In the genomic region with DNA sequence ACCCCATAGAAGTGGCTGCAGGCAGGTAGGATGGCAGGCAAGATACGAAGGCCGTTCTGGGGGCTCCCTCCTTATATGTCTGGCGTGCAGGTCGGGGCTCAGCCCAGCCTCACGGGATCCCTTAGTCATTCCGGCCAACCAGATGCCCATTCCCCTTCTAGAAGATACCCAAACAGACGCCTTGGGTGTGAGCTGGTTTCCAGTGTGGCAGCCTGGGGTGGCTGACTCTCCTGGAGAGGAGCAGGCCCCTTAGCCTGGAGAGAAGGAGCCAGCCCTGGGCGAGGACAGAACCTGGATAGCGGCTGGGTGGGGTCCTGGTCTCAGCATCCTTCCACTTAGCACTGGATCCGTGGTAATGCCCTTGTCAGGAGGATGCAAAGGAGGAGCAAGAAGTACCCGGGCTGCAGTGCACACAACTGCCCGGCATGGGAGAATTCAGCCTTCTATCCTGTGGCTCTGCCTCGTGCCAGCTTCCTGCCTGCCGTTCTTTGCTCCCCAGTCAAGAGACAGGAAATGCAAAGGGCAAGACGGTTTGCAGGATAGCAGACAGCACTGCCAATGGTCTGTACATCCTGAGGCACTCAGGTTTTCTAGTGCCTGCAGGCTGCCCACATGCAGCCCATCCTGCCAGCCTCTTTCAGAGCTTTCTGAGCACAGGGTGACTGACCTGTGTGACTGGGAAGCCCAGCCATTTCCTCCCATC, we compare ENCODE assay signal across 18 cellular contexts. TPM values are rescaled to one million over a fixed set of nuclear protein-coding genes. Genes with fewer than 3 reads are reported as not detected.
"Had no signal": no experiment of that assay in that cellular context is flagged by ENCODE, and none has a peak within 500 bp of the region (broad histone marks: within the 10 kb centered on the region; RNA-seq: fewer than 3 reads in every experiment).

No MANE protein-coding gene starts in this region.

- H3K4me3 Mint-ChIP-seq: central memory CD8-positive, alpha-beta T cell; memory B cell; naive thymus-derived CD4-positive, alpha-beta T cell; stimulated activated effector memory CD8-positive, alpha-beta T cell treated with anti-CD3 and anti-CD28 coated beads, Interleukin-12 subunit alpha, Interleukin-12 subunit beta, amount 100 ng/mL, for 72 hours had no signal

- H3K4me1 ChIP-seq: body of pancreas, tibial artery had no signal

- H3K36me3 ChIP-seq: esophagus squamous epithelium, neutrophil, tibial artery had no signal

- ATAC-seq: activated CD4-positive, CD25-positive, alpha-beta regulatory T cell treated with anti-CD3 and anti-CD28 coated beads, Interleukin-2, amount 50 U/mL, for 24 hours; body of pancreas; left ventricle myocardium superior; mucosa of descending colon; naive thymus-derived CD4-positive, alpha-beta T cell; stimulated activated effector memory CD8-positive, alpha-beta T cell treated with anti-CD3 and anti-CD28 coated beads, Interleukin-12 subunit alpha, Interleukin-12 subunit beta, amount 100 ng/mL, for 72 hours had no signal

- H3K9me3 ChIP-seq: body of pancreas, esophagus squamous epithelium, mucosa of descending colon, neutrophil, tibial artery had no signal

- H3K27me3 ChIP-seq: body of pancreas had no signal

- H3K36me3 Mint-ChIP-seq: memory B cell; naive thymus-derived CD4-positive, alpha-beta T cell; stimulated activated effector memory CD8-positive, alpha-beta T cell treated with anti-CD3 and anti-CD28 coated beads, Interleukin-12 subunit alpha, Interleukin-12 subunit beta, amount 100 ng/mL, for 72 hours had no signal

- H3K4me1 Mint-ChIP-seq: central memory CD8-positive, alpha-beta T cell; memory B cell had no signal

- DNase-seq: activated CD4-positive, alpha-beta T cell treated with anti-CD3 and anti-CD28 coated beads, Interleukin-2, amount 50 U/mL, for 4 hours; activated naive CD4-positive, alpha-beta T cell treated with anti-CD3 and anti-CD28 coated beads, Interleukin-2, amount 50 U/mL, for 16 hours; body of pancreas; effector CD4-positive, alpha-beta T cell; esophagus squamous epithelium; kidney glomerular epithelial cell; left ventricle myocardium superior; mucosa of descending colon; naive thymus-derived CD4-positive, alpha-beta T cell; stimulated activated CD4-positive, alpha-beta T cell treated with anti-CD3 and anti-CD28 coated beads, Interleukin-12 subunit alpha, Interleukin-12 subunit beta, amount 100 ng/mL, for 4 hours; tibial artery had no signal

- H3K27ac Mint-ChIP-seq: activated T-helper 2 cell treated with anti-CD3 and anti-CD28 coated beads, Interferon-gamma antibody, Interleukin-2, Interleukin-4, amounts not matched to agents 10 μg/mL and 5 μg/mL and 100 μg/mL, durations not matched to agents 14 hours and 24 hours and 36 hours; memory B cell; naive thymus-derived CD4-positive, alpha-beta T cell; stimulated activated effector memory CD8-positive, alpha-beta T cell treated with anti-CD3 and anti-CD28 coated beads, Interleukin-12 subunit alpha, Interleukin-12 subunit beta, amount 100 ng/mL, for 72 hours had no signal

- H3K9me3 Mint-ChIP-seq: activated T-helper 2 cell treated with anti-CD3 and anti-CD28 coated beads, Interferon-gamma antibody, Interleukin-2, Interleukin-4, amounts not matched to agents 10 μg/mL and 5 μg/mL and 100 μg/mL, durations not matched to agents 14 hours and 24 hours and 36 hours; central memory CD8-positive, alpha-beta T cell; memory B cell; naive thymus-derived CD4-positive, alpha-beta T cell; stimulated activated effector memory CD8-positive, alpha-beta T cell treated with anti-CD3 and anti-CD28 coated beads, Interleukin-12 subunit alpha, Interleukin-12 subunit beta, amount 100 ng/mL, for 72 hours had no signal

- H3K4me3 ChIP-seq: body of pancreas, coronary artery, esophagus squamous epithelium, mucosa of descending colon, tibial artery had no signal

- H3K27ac ChIP-seq: body of pancreas, coronary artery, esophagus squamous epithelium, neutrophil, tibial artery had no signal

RNA-seq across cellular contexts. Expression of a gene that starts 56.7 kb away (rescaled TPM):
- polyA plus RNA-seq: naive thymus-derived CD4-positive, alpha-beta T cell had no signal
